8 cellular contexts compared by ENCODE assay signal in genomic region chr17:76145231-76146052, GRCh38. TPM values are rescaled to one million over a fixed set of nuclear protein-coding genes. Genes with fewer than 3 reads are reported as not detected.
DNase-seq lines count a peak whose midpoint lies in the region; TF ChIP-seq lines count a peak whose summit lies in the region.

No MANE protein-coding gene starts in this region.

- no peak overlapping the region for H3K4me3 ChIP-seq in Karpas-422 (ENCODE audit: low read length)
- no peak overlapping the region for H3K4me3 ChIP-seq in uterus

- in situ Hi-C loops in GM13977 (cut with MboI; ENCODE audit: low pct_unique_long_range_greater_than_20kb, low sequenced_read_pairs, unreplicated experiment), result no loop called here

- intact Hi-C loops in posterior vena cava (cut with DNase I), result no loop called here
- intact Hi-C loops in uterus (cut with DNase I; ENCODE audit: low total_unique reads), result no loop called here

- H2AFZ ChIP-seq in Karpas-422 (ENCODE audit: low read length), result no peak overlapping the region; the same call in 1 of the 2 replicates

- TF ChIP-seq POLR2A in uterus (IDR thresholded peaks at IDR 0.05), result no peak

- H3K79me2 ChIP-seq in Karpas-422 (ENCODE audit: low read length), result no peaks in the 10 kb centered on the region

- H4K20me1 ChIP-seq in Karpas-422 (ENCODE audit: insufficient read depth, low read depth, low read length), result no peaks in the 10 kb centered on the region

- H3K36me3 ChIP-seq in Karpas-422 (ENCODE audit: insufficient read depth, low read length) (no peaks in the 10 kb centered on the region), uterus (no peaks in the 10 kb centered on the region)

- H3K4me1 ChIP-seq in Karpas-422 (ENCODE audit: low read length) (peaks cover 9% of the 10 kb centered on the region), uterus (no peaks in the 10 kb centered on the region)

- H3K9me3 ChIP-seq in Karpas-422 (ENCODE audit: low read length) (no peaks in the 10 kb centered on the region), uterus (no peaks in the 10 kb centered on the region)

- H3K9ac ChIP-seq in Karpas-422 (ENCODE audit: low read length), result no peak overlapping the region

- H3K27ac ChIP-seq in Karpas-422 (ENCODE audit: low read length) (no peak overlapping the region), uterus (no peak overlapping the region)

- no peaks in the 10 kb centered on the region for H3K9me2 ChIP-seq in Karpas-422 (replicated peaks; ENCODE audit: insufficient read depth, low read length)

- TF ChIP-seq CTCF in GM13977 (IDR thresholded peaks at IDR 0.05; ENCODE audit: extremely low read depth, insufficient read depth, missing control alignments) (no peak), uterus (IDR thresholded peaks at IDR 0.05) (no peak)

- no peak overlapping the region for H3K4me2 ChIP-seq in Karpas-422 (ENCODE audit: low read depth, low read length, poor library complexity, severe bottlenecking)

- no peaks in the 10 kb centered on the region for H3K27me3 ChIP-seq in Karpas-422 (ENCODE audit: low read length)
- no peaks in the 10 kb centered on the region for H3K27me3 ChIP-seq in uterus

- DNase-seq in DMS153 treated with DMSO at 0.1 percent for 48 hours (lab: John Stamatoyannopoulos, UW; ENCODE audit: unreplicated experiment), result peak; percentile 20
- peak; percentile 70 for DNase-seq in NCI-H2171 (lab: John Stamatoyannopoulos, UW)
- DNase-seq in activated T-helper 1 cell treated with anti-CD3 and anti-CD28 coated beads, Interleukin-2, amount 50 U/mL, for 16 hours (ENCODE audit: low read depth in 1 of 2, low spot score in 1 of 2), result peak; percentile 25 to 36
- peak; percentile 70 for DNase-seq in posterior vena cava (ENCODE audit: low spot score)
- DNase-seq in GM13977 (ENCODE audit: low spot score), result no peak
- no peak for DNase-seq in kidney glomerular epithelial cell (lab: John Stamatoyannopoulos, UW)
- DNase-seq in Karpas-422, result no peak
- DNase-seq in uterus, result no peak

RNA-seq across cellular contexts. Expression of gene FOXJ1, which starts 4.4 kb away (rescaled TPM):
- total RNA-seq in posterior vena cava (not detected), uterus (10 to 100 TPM in 1 of 4 donors, 1 to 10 TPM in 1, under 1 TPM in 2; 0.51 to 14.0 (median 1.0) TPM)
- total RNA-seq in Karpas-422 (2014; rRNA removed; shearing (Covaris generic); ENCODE audit: low replicate concordance), result not detected in 2 replicates

RNA-seq across cellular contexts. Expression of gene EXOC7, which starts 41.9 kb away (rescaled TPM):
- total RNA-seq in posterior vena cava (10 to 100 TPM; 94.5 to 98.2 TPM), uterus (100 to 1,000 TPM in 3 of 4 donors, 10 to 100 TPM in 1; 34.7 to 118 (median 109) TPM)
- total RNA-seq in Karpas-422 (2014; rRNA removed; shearing (Covaris generic); ENCODE audit: low replicate concordance), result 55.4 and 69.0 TPM in 2 replicates

Comparison
In these comparisons a context has a peak if more than half of its experiments do, and no peak if none do; other contexts are left out.
1. DNase-seq: peak in DMS153 treated with DMSO at 0.1 percent for 48 hours (single experiment), NCI-H2171 (single experiment), activated T-helper 1 cell treated with anti-CD3 and anti-CD28 coated beads, Interleukin-2, amount 50 U/mL, for 16 hours (2 of 2) and posterior vena cava (single experiment); none in GM13977 (single experiment), kidney glomerular epithelial cell (single experiment), Karpas-422 (single experiment) and uterus (0 of 2).